In the genomic region with DNA sequence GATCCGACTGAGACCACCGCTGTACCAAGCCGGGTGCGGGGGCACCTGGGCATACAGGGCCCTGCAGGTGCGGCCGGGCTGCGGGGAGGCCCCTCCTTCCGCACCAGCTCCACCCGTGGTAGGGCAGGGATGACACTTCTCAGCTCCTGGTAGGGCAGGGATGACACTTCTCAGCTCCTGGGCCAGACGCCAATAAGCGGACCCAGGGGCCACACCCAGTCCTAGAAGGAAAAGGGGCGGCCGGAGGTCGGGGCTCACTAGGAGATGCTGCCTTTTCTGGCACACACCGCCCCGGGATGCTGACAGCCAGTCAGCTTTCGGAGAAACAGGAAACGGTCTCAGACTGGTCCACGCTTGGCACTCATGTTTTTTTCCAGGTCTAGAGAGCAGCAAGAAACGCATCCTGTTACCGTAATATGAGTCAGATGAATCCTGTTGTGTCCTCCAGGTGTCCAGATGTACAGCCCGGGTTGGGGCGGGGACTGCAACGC, we compare ENCODE assay signal across 14 cellular contexts. TPM values are rescaled to one million over a fixed set of nuclear protein-coding genes. Genes with fewer than 3 reads are reported as not detected.
DNase-seq lines count a peak whose midpoint lies in the region; ATAC-seq, FAIRE-seq and TF ChIP-seq lines count a peak whose summit lies in the region.
"Had no signal": no experiment of that assay in that cellular context is flagged by ENCODE, and none has a peak within 500 bp of the region (broad histone marks: within the 10 kb centered on the region; RNA-seq: fewer than 3 reads in every experiment).

No MANE protein-coding gene starts in this region.

- H3K27me3 Mint-ChIP-seq in activated naive CD8-positive, alpha-beta T cell treated with anti-CD3 and anti-CD28 coated beads, Interleukin-2, amount 10 ng/mL, durations not matched to agents 7 days and 5 days = no peaks in the 10 kb centered on the region
- no peaks in the 10 kb centered on the region for H3K27me3 Mint-ChIP-seq in glutamatergic neuron (ENCODE audit: unreplicated experiment)
- H3K27me3 Mint-ChIP-seq: activated CD4-positive, alpha-beta T cell treated with anti-CD3 and anti-CD28 coated beads, Interleukin-2, amount 10 ng/mL, durations not matched to agents 7 days and 5 days had no signal

- intact Hi-C loops in kidney (cut with DNase I) = no loop called here

- no peak overlapping the region for H3K27ac ChIP-seq in kidney (ENCODE audit: low read depth in 2 of 2, low read length in 2 of 2)
- H3K27ac ChIP-seq: upper lobe of left lung had no signal

- H3K4me1 Mint-ChIP-seq in activated naive CD8-positive, alpha-beta T cell treated with anti-CD3 and anti-CD28 coated beads, Interleukin-2, amount 10 ng/mL, durations not matched to agents 7 days and 5 days = peaks cover 39% of the 10 kb centered on the region
- H3K4me1 Mint-ChIP-seq in glutamatergic neuron (ENCODE audit: low read depth, unreplicated experiment) = peaks cover 2% of the 10 kb centered on the region

- H3K9me3 ChIP-seq in kidney (ENCODE audit: control insufficient read depth in 1 of 2, low read length in 2 of 2) = peaks cover 0 to 4% of the 10 kb centered on the region in 2 donors
- H3K9me3 ChIP-seq: SK-N-SH had no signal

- no peak overlapping the region for H3K4me3 ChIP-seq in kidney (ENCODE audit: low read length in 2 of 2)
- H3K4me3 ChIP-seq: upper lobe of left lung had no signal

- peak overlapping the region; percentile 73 for H3K27ac Mint-ChIP-seq in activated naive CD8-positive, alpha-beta T cell treated with anti-CD3 and anti-CD28 coated beads, Interleukin-2, amount 10 ng/mL, durations not matched to agents 7 days and 5 days
- H3K27ac Mint-ChIP-seq in glutamatergic neuron (ENCODE audit: unreplicated experiment) = no peak overlapping the region
- H3K27ac Mint-ChIP-seq: activated CD4-positive, alpha-beta T cell treated with anti-CD3 and anti-CD28 coated beads, Interleukin-2, amount 10 ng/mL, durations not matched to agents 7 days and 5 days had no signal

- TF ChIP-seq CTCF in kidney (IDR thresholded peaks at IDR 0.05; ENCODE audit: borderline replicate concordance, extremely low read depth, insufficient read depth) (no peak), glutamatergic neuron (IDR thresholded peaks at IDR 0.05; ENCODE audit: partially characterized antibody, unreplicated experiment) (no peak)

- H3K4me3 Mint-ChIP-seq in activated naive CD8-positive, alpha-beta T cell treated with anti-CD3 and anti-CD28 coated beads, Interleukin-2, amount 10 ng/mL, durations not matched to agents 7 days and 5 days = peak overlapping the region; percentile 32
- H3K4me3 Mint-ChIP-seq in glutamatergic neuron (ENCODE audit: unreplicated experiment) = no peak overlapping the region
- H3K4me3 Mint-ChIP-seq: activated CD4-positive, alpha-beta T cell treated with anti-CD3 and anti-CD28 coated beads, Interleukin-2, amount 10 ng/mL, durations not matched to agents 7 days and 5 days had no signal

- POLR2A ChIA-PET in activated naive CD8-positive, alpha-beta T cell treated with anti-CD3 and anti-CD28 coated beads, Interleukin-2, amount 10 ng/mL, durations not matched to agents 7 days and 5 days (lab: Charles Lee) = interaction anchor here (0.7 to 3.8 kb wide), 8 partner anchors 10 to 78 kb away, joined by 3 to 37 read pairs (median 5); a partner anchor contains a TSS

- FAIRE-seq in kidney (lab: Jason Lieb, UNC) = no peak

- no peak overlapping the region for H3K9ac ChIP-seq in kidney (ENCODE audit: low read length in 2 of 2)
- H3K9ac ChIP-seq: SK-N-SH had no signal

- H3K36me3 Mint-ChIP-seq in activated naive CD8-positive, alpha-beta T cell treated with anti-CD3 and anti-CD28 coated beads, Interleukin-2, amount 10 ng/mL, durations not matched to agents 7 days and 5 days = no peaks in the 10 kb centered on the region
- H3K36me3 Mint-ChIP-seq in glutamatergic neuron (ENCODE audit: unreplicated experiment) = peaks cover 4% of the 10 kb centered on the region

- H3K36me3 ChIP-seq in kidney (ENCODE audit: control insufficient read depth in 1 of 2, insufficient read depth in 2 of 2, low read length in 2 of 2) = no peaks in the 10 kb centered on the region
- H3K36me3 ChIP-seq: upper lobe of left lung had no signal

- H3K4me1 ChIP-seq in kidney (ENCODE audit: control insufficient read depth in 1 of 2, insufficient read depth in 1 of 2, low read depth in 1 of 2, low read length in 2 of 2) = peaks cover 28 to 31% of the 10 kb centered on the region in 2 donors

- DNase-seq in COR-L47 (lab: John Stamatoyannopoulos, UW) = peak; percentile 61
- peak; percentile 70 to 86 for DNase-seq in NCI-H187 (lab: John Stamatoyannopoulos, UW)
- DNase-seq in activated naive CD8-positive, alpha-beta T cell treated with anti-CD3 and anti-CD28 coated beads, Interleukin-2, amount 10 ng/mL, durations not matched to agents 7 days and 5 days = peak; percentile 49
- DNase-seq in kidney = peak; percentile 78
- DNase-seq in glutamatergic neuron = no peak
- DNase-seq in HCEC 1CT = no peak
- DNase-seq: activated CD4-positive, alpha-beta T cell treated with anti-CD3 and anti-CD28 coated beads, Interleukin-2, amount 10 ng/mL, durations not matched to agents 7 days and 5 days; amygdala; DND-41; left ventricle myocardium superior; SK-N-SH had no signal

- peaks cover 7% of the 10 kb centered on the region for H3K9me3 Mint-ChIP-seq in activated naive CD8-positive, alpha-beta T cell treated with anti-CD3 and anti-CD28 coated beads, Interleukin-2, amount 10 ng/mL, durations not matched to agents 7 days and 5 days
- no peaks in the 10 kb centered on the region for H3K9me3 Mint-ChIP-seq in glutamatergic neuron (ENCODE audit: unreplicated experiment)

- ATAC-seq in activated naive CD8-positive, alpha-beta T cell treated with anti-CD3 and anti-CD28 coated beads, Interleukin-2, amount 10 ng/mL, durations not matched to agents 7 days and 5 days (ENCODE audit: low read depth) = peak; percentile 50
- ATAC-seq in HG03095 (IDR thresholded peaks at IDR 0.05; ENCODE audit: unreplicated experiment) (no peak), GM18502 (IDR thresholded peaks at IDR 0.05; ENCODE audit: poor library complexity, unreplicated experiment) (no peak)
- ATAC-seq: left ventricle myocardium superior had no signal

RNA-seq across cellular contexts. Expression of a gene that starts 34.8 kb away (rescaled TPM):
- total RNA-seq in activated naive CD8-positive, alpha-beta T cell treated with anti-CD3 and anti-CD28 coated beads, Interleukin-2, amount 10 ng/mL, durations not matched to agents 7 days and 5 days = 10 to 100 TPM; 85.5 to 88.1 TPM
- total RNA-seq in kidney (171 TPM), glutamatergic neuron (ENCODE audit: unreplicated experiment) (20.1 TPM)
- polyA plus RNA-seq in kidney (ENCODE audit: insufficient read depth, low read depth, low replicate concordance) = 131 TPM

Comparison
In these comparisons a context has a peak if more than half of its experiments do, and no peak if none do; other contexts are left out.
1. DNase-seq: peak in COR-L47 (single experiment), NCI-H187 (2 of 2), activated naive CD8-positive, alpha-beta T cell treated with anti-CD3 and anti-CD28 coated beads, Interleukin-2, amount 10 ng/mL, durations not matched to agents 7 days and 5 days (single experiment) and kidney (single experiment); none in glutamatergic neuron (single experiment) and HCEC 1CT (single experiment).